Comparison of ENCODE assay signal across 16 cellular contexts in the genomic region with DNA sequence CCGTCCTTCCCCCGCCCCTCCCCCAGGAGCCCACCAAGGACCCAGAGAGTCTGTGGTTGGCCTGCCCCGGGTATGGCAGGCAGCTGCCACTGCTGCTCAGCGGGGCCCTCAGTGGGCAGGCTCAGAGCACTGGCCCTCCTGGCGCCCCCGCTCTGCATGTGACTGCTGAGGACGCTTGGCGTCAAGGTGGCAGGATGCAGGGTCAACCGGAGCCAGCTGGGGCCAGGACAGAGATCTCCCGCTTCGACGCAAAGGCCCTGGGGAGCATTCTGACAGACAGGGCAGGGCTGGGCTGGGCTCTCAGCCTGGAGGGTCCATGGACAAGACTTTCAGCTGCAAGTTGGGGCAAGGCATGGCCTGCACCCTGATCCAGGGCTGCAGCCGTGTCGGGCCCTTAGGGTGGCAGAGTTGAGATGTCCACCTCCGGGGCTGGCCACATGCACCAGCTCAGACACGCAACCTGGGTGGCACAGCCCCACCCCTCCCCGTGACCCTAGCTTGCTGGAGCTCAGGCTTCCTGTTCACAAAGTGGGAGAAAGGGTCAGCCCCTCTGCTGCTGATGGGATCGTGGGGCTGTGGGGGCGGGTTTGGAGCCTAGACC. TPM values are rescaled to one million over a fixed set of nuclear protein-coding genes. Genes with fewer than 3 reads are reported as not detected.
DNase-seq lines count a peak whose midpoint lies in the region; ATAC-seq and TF ChIP-seq lines count a peak whose summit lies in the region.
"Had no signal": no experiment of that assay in that cellular context is flagged by ENCODE, and none has a peak within 500 bp of the region (broad histone marks: within the 10 kb centered on the region; RNA-seq: fewer than 3 reads in every experiment).

No MANE protein-coding gene starts in this region.

- H4K20me1 ChIP-seq in IMR-90 (ENCODE audit: insufficient read depth, low read length), result peaks cover 29% of the 10 kb centered on the region

- ATAC-seq in IMR-90 (ENCODE audit: low read depth) (no peak), gastrocnemius medialis (no peak), GM18870 (IDR thresholded peaks at IDR 0.05; ENCODE audit: unreplicated experiment) (no peak)
- ATAC-seq: A549 had no signal

- H3K9ac ChIP-seq in IMR-90 (ENCODE audit: low read depth, low read length), result no peak overlapping the region

- no peak overlapping the region for H3K27ac ChIP-seq in IMR-90 (ENCODE audit: insufficient read depth, low read length)
- H3K27ac ChIP-seq in left ventricle myocardium inferior (replicated peaks), result peak overlapping the region; percentile 77
- peak overlapping the region in 3 of 4 donors; percentile 9 to 52 (median 50) for H3K27ac ChIP-seq in gastrocnemius medialis
- H3K27ac ChIP-seq: A549, HL-60 had no signal

- in situ Hi-C loops in IMR-90 (cut with MboI; ENCODE audit: low sequenced_read_pairs), result no loop called here
- in situ Hi-C loops in gastrocnemius medialis (cut with MboI; ENCODE audit: low sequenced_read_pairs in 4 of 4), result no loop called here

- intact Hi-C loops in IMR-90 (cut with micrococcal nuclease), result no loop called here
- intact Hi-C loops in left ventricle myocardium inferior (cut with micrococcal nuclease), result no loop called here
- intact Hi-C loops in gastrocnemius medialis (cut with DNase I; ENCODE audit: low total_unique reads), result no loop called here

- H4K5ac ChIP-seq in IMR-90 (ENCODE audit: low read depth, low read length), result no peak overlapping the region

- TF ChIP-seq RAD21 in IMR-90 (IDR thresholded peaks at IDR 0.05; ENCODE audit: low read length), result no peak

- H3K27me3 ChIP-seq in IMR-90 (ENCODE audit: control insufficient read depth, insufficient read depth, low read length), result no peaks in the 10 kb centered on the region
- H3K27me3 ChIP-seq in left ventricle myocardium inferior (ENCODE audit: low read depth), result no peaks in the 10 kb centered on the region
- H3K27me3 ChIP-seq in gastrocnemius medialis, result no peaks in the 10 kb centered on the region

- H3K4ac ChIP-seq in IMR-90 (ENCODE audit: low read depth, low read length), result no peak overlapping the region

- no peaks in the 10 kb centered on the region for H3K9me3 ChIP-seq in IMR-90 (ENCODE audit: control insufficient read depth, insufficient read depth, low read length)
- no peaks in the 10 kb centered on the region for H3K9me3 ChIP-seq in left ventricle myocardium inferior (replicated peaks)
- no peaks in the 10 kb centered on the region for H3K9me3 ChIP-seq in gastrocnemius medialis
- H3K9me3 ChIP-seq: A549, Caco-2 had no signal

- no TSS peak for BruUV-seq in IMR-90 (replicated peaks; lab: Mats Ljungman, UMichigan)

- H3K14ac ChIP-seq in IMR-90 (replicated peaks; ENCODE audit: low read depth, low read length), result no peak overlapping the region

- no peak overlapping the region for H2BK120ac ChIP-seq in IMR-90 (ENCODE audit: low read depth, low read length)

- CTCF ChIA-PET in IMR-90 (lab: Yijun Ruan, JAX), result no interaction called here

- H2AK5ac ChIP-seq in IMR-90 (ENCODE audit: low read depth, low read length), result no peak overlapping the region

- no peak for TF ChIP-seq CTCF in IMR-90 (conservative IDR thresholded peaks at IDR 0.05; ENCODE audit: low read depth, low read length)
- no peak for TF ChIP-seq CTCF in left ventricle myocardium inferior (IDR thresholded peaks at IDR 0.05; ENCODE audit: borderline replicate concordance)
- TF ChIP-seq CTCF in gastrocnemius medialis (IDR thresholded peaks at IDR 0.05 in 4 of 5, conservative IDR thresholded peaks at IDR 0.05 in 1 of 5), result no peak
- TF ChIP-seq CTCF in nephron progenitor cell (IDR thresholded peaks at IDR 0.05), result no peak

- no peak overlapping the region for H4K8ac ChIP-seq in IMR-90 (ENCODE audit: low read depth in 2 of 2, low read length in 2 of 2)

- H3K23ac ChIP-seq in IMR-90 (ENCODE audit: low read depth, low read length), result no peak overlapping the region

- POLR2A ChIA-PET in IMR-90 (lab: Charles Lee; ENCODE audit: unreplicated experiment), result no interaction called here

- no peak for TF ChIP-seq POLR2A in IMR-90 (IDR thresholded peaks at IDR 0.05; ENCODE audit: low read depth, low read length)
- TF ChIP-seq POLR2A in gastrocnemius medialis (IDR thresholded peaks at IDR 0.05), result no peak

- WGBS in IMR-90 (ENCODE audit: extremely low coverage in 2 of 2, insufficient read length in 1 of 2), 2 experiments, result 89% methylated on average over 15 of the region's 19 CpGs; no CpG with 5 or more reads in 1 of the 2 experiments

- no peak overlapping the region for H3K18ac ChIP-seq in IMR-90 (ENCODE audit: low read depth, low read length)

- no peak overlapping the region for H2BK20ac ChIP-seq in IMR-90 (ENCODE audit: low read depth, low read length)

- H2AK9ac ChIP-seq in IMR-90 (replicated peaks; ENCODE audit: low read depth, low read length, poor library complexity), result no peak overlapping the region

- peaks cover 17% of the 10 kb centered on the region for H3K36me3 ChIP-seq in IMR-90 (ENCODE audit: control insufficient read depth, insufficient read depth, low read length)
- peaks cover 15% of the 10 kb centered on the region for H3K36me3 ChIP-seq in left ventricle myocardium inferior
- H3K36me3 ChIP-seq in gastrocnemius medialis, result peaks cover 0 to 6% of the 10 kb centered on the region in 2 donors

- H3K36me3 Mint-ChIP-seq in nephron progenitor cell (ENCODE audit: low read depth), result peaks cover 20% of the 10 kb centered on the region

- no peak overlapping the region for H2BK5ac ChIP-seq in IMR-90 (ENCODE audit: low read depth, low read length, poor library complexity, severe bottlenecking)

- H3K4me1 Mint-ChIP-seq in nephron progenitor cell, result no peaks in the 10 kb centered on the region

- peak overlapping the region; percentile 32 for H2AFZ ChIP-seq in IMR-90 (replicated peaks; ENCODE audit: low read length, poor library complexity)

- dilution Hi-C loops in IMR-90 (cut with HindIII; ENCODE audit: low sequenced_read_pairs, unreplicated experiment), result no loop called here

- H3K4me1 ChIP-seq in IMR-90 (ENCODE audit: control insufficient read depth, insufficient read depth, low read length) (no peaks in the 10 kb centered on the region), left ventricle myocardium inferior (peaks cover 56% of the 10 kb centered on the region), gastrocnemius medialis (no peaks in the 10 kb centered on the region)
- H3K4me1 ChIP-seq: A549, Caco-2 had no signal

- no peak overlapping the region for H3K4me2 ChIP-seq in IMR-90 (ENCODE audit: low read depth, low read length)
- H3K4me2 ChIP-seq: A549 had no signal

- no peak overlapping the region for H2BK15ac ChIP-seq in IMR-90 (ENCODE audit: low read depth, low read length)

- H3K9me3 Mint-ChIP-seq in nephron progenitor cell, result no peaks in the 10 kb centered on the region
- H3K9me3 Mint-ChIP-seq: CD8-positive, alpha-beta memory T cell; HFFc6 had no signal

- no peaks in the 10 kb centered on the region for H3K9me1 ChIP-seq in IMR-90 (ENCODE audit: insufficient read depth, low read length)

- H3K4me3 ChIP-seq in IMR-90 (ENCODE audit: insufficient read depth, low read depth, low read length), result no peak overlapping the region
- no peak overlapping the region for H3K4me3 ChIP-seq in left ventricle myocardium inferior
- H3K4me3 ChIP-seq in gastrocnemius medialis, result no peak overlapping the region
- H3K4me3 ChIP-seq: A549 had no signal

- H3K4me3 Mint-ChIP-seq in nephron progenitor cell, result no peak overlapping the region
- H3K4me3 Mint-ChIP-seq: HFFc6 had no signal

- H3K79me1 ChIP-seq in IMR-90 (ENCODE audit: low read depth in 1 of 2, low read length in 2 of 2), result peaks cover 3 to 16% of the 10 kb centered on the region in 2 experiments; a peak in 3 of 4 replicates

- no peak overlapping the region for H4K91ac ChIP-seq in IMR-90 (ENCODE audit: insufficient read depth, low read depth, low read length)

- no peak overlapping the region for H3K27ac Mint-ChIP-seq in nephron progenitor cell
- H3K27ac Mint-ChIP-seq: CD8-positive, alpha-beta memory T cell; HFFc6 had no signal

- H3K27me3 Mint-ChIP-seq in nephron progenitor cell (ENCODE audit: low read depth, poor library complexity), result no peaks in the 10 kb centered on the region

- H3K56ac ChIP-seq in IMR-90 (ENCODE audit: extremely low read depth, insufficient read depth, low read length), result no peak overlapping the region

- DNase-seq in IMR-90 (no peak), left ventricle myocardium inferior (no peak), gastrocnemius medialis (peak in 1 of 2 donors; percentile 25), NCI-H345 treated with DMSO at 0.1 percent for 48 hours (lab: John Stamatoyannopoulos, UW; ENCODE audit: unreplicated experiment) (no peak), nephron progenitor cell (no peak)
- DNase-seq: Caco-2; CD8-positive, alpha-beta memory T cell; GF-D8; HCEC 1CT; HFFc6 had no signal

TF ChIP-seq in IMR-90, 13 proteins besides CTCF, POLR2A, EP300 and RAD21:
- no peak for TF ChIP-seq MAFK (IDR thresholded peaks at IDR 0.05; ENCODE audit: low read depth, low read length)
- TF ChIP-seq FOS (IDR thresholded peaks at IDR 0.05; ENCODE audit: low read depth, low read length), result no peak
- TF ChIP-seq CEBPB (IDR thresholded peaks at IDR 0.05; ENCODE audit: low read depth, low read length), result no peak

TF ChIP-seq in PFSK-1, 5 proteins besides CTCF, POLR2A, EP300 and RAD21:
- TF ChIP-seq FOXP2 (optimal IDR thresholded peaks at IDR 0.05; ENCODE audit: borderline replicate concordance, extremely low read depth, extremely low read length, insufficient read depth) (peak; percentile 10), POLR2AphosphoS5 (IDR thresholded peaks at IDR 0.05; ENCODE audit: low read depth, low read length) (no peak)
TF ChIP-seq in PFSK-1: peak in this region for 1.

RNA-seq across cellular contexts. Expression of gene LRPAP1, which starts 30.3 kb away (rescaled TPM):
- 114 and 135 TPM in 2 replicates for total RNA-seq in IMR-90 (2012; rRNA removed)
- polyA plus RNA-seq in IMR-90 (2012; rRNA removed), result 171 and 175 TPM in 2 replicates
- polyA plus RNA-seq in IMR-90 (2012; cell fraction: cytosol; rRNA removed), result 130 and 173 TPM in 2 replicates
- 96.2 and 113 TPM in 2 replicates for polyA plus RNA-seq in IMR-90 (2012; cell fraction: nucleus; rRNA removed; ENCODE audit: low replicate concordance)
- 108 TPM for polyA plus RNA-seq in PFSK-1 (2012; ENCODE audit: insufficient read length, low read depth)
- total RNA-seq in left ventricle myocardium inferior, result 297 TPM
- total RNA-seq in gastrocnemius medialis, result 100 to 1,000 TPM in 2 of 4 donors, 10 to 100 TPM in 2; 65.0 to 131 (median 100) TPM

RNA-seq across cellular contexts. Expression of gene DOK7, which starts 38.8 kb away (rescaled TPM):
- total RNA-seq in IMR-90 (2012; rRNA removed) (not detected in 2 replicates), left ventricle myocardium inferior (46.7 TPM), gastrocnemius medialis (10 to 100 TPM in 3 of 4 donors, 1 to 10 TPM in 1; 8.1 to 42.0 (median 13.2) TPM)
- not detected in 2 replicates for polyA plus RNA-seq in IMR-90 (2012; rRNA removed)
- polyA plus RNA-seq in IMR-90 (2012; cell fraction: cytosol; rRNA removed), result 0.01 TPM in 1 of 2 replicates, not detected in the other
- polyA plus RNA-seq in IMR-90 (2012; cell fraction: nucleus; rRNA removed; ENCODE audit: low replicate concordance), result 0.10 and 0.12 TPM in 2 replicates
- 7.9 TPM for polyA plus RNA-seq in PFSK-1 (2012; ENCODE audit: insufficient read length, low read depth)
- total RNA-seq: CD8-positive, alpha-beta memory T cell; HFFc6 had no signal
- polyA plus RNA-seq: AG04450; BJ; CD8-positive, alpha-beta memory T cell had no signal
